1 cellular context compared by ENCODE assay signal in the genomic region with DNA sequence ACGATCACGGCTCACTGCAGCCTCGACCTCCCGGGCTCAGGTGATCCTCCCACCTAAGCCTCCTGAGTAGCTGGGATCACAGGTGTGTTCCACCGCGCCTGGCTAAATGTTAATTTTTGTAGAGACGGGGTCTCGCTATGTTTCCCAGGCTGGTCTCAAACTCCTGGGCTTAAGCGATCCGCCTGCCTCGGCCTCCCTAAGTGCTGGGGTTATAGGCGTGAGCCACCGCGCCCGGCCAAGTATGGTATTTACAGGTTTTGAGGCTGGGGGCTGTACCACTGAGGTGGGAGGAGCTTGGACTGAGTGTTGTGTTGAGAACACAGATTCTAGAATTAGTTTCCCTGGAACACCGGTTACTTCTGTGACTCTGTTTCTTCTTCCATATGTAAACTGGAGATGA.
TF ChIP-seq lines count a peak whose summit lies in the region.

No MANE protein-coding gene starts in this region.

TF ChIP-seq in K562, 482 proteins besides CTCF, POLR2A, EP300 and RAD21:
- TF ChIP-seq KDM5B (IDR thresholded peaks at IDR 0.05; ENCODE audit: insufficient replicate concordance, low read depth, low read length): peak; percentile 7
- TF ChIP-seq HNRNPL (IDR thresholded peaks at IDR 0.05; ENCODE audit: low read depth, low read length): no peak
TF ChIP-seq in K562: peak in this region for 1.
